ENCODE assay signal across 8 cellular contexts in genomic region chr2:165795011-165795410, GRCh38. TPM values are rescaled to one million over a fixed set of nuclear protein-coding genes. Genes with fewer than 3 reads are reported as not detected.
DNase-seq lines count a peak whose midpoint lies in the region; ATAC-seq and TF ChIP-seq lines count a peak whose summit lies in the region.

No MANE protein-coding gene starts in this region.

- no peaks in the 10 kb centered on the region for H3K36me3 ChIP-seq in mucosa of stomach (ENCODE audit: control insufficient read depth, insufficient read depth, low read length)

- in situ Hi-C loops in GM13977 (cut with MboI; ENCODE audit: low pct_unique_long_range_greater_than_20kb, low sequenced_read_pairs, unreplicated experiment): no loop called here

- no peaks in the 10 kb centered on the region for H3K27me3 ChIP-seq in mucosa of stomach (ENCODE audit: control insufficient read depth, insufficient read depth, low read length)

- H3K27ac Mint-ChIP-seq in activated naive CD4-positive, alpha-beta T cell treated with anti-CD3 and anti-CD28 coated beads, Interleukin-2, amount 50 U/mL, for 72 hours: peak overlapping the region; percentile 77 to 79

- peaks cover 23% of the 10 kb centered on the region for H3K4me1 ChIP-seq in mucosa of stomach (ENCODE audit: control insufficient read depth, insufficient read depth, low read length)

- peak; percentile 23 for DNase-seq in GM13977 (ENCODE audit: low spot score)
- DNase-seq in activated naive CD4-positive, alpha-beta T cell treated with anti-CD3 and anti-CD28 coated beads, Interleukin-2, amount 50 U/mL, for 72 hours (ENCODE audit: low spot score in 2 of 2): no peak
- DNase-seq in NCI-H345 treated with DMSO at 0.1 percent for 48 hours (lab: John Stamatoyannopoulos, UW; ENCODE audit: unreplicated experiment): no peak
- DNase-seq in NCI-H510A treated with DMSO at 0.1 percent for 48 hours (lab: John Stamatoyannopoulos, UW): no peak
- DNase-seq in NCI-H146 (lab: John Stamatoyannopoulos, UW): no peak
- DNase-seq in AG08396 (ENCODE audit: low spot score): no peak

- peaks cover 6 to 14% of the 10 kb centered on the region in 2 donors for H3K36me3 Mint-ChIP-seq in activated naive CD4-positive, alpha-beta T cell treated with anti-CD3 and anti-CD28 coated beads, Interleukin-2, amount 50 U/mL, for 72 hours

- ATAC-seq in HG02885 (IDR thresholded peaks at IDR 0.05; ENCODE audit: poor library complexity, unreplicated experiment): peak; percentile 33
- ATAC-seq in activated naive CD4-positive, alpha-beta T cell treated with anti-CD3 and anti-CD28 coated beads, Interleukin-2, amount 50 U/mL, for 72 hours: peak; percentile 3 to 19

- H3K4me3 ChIP-seq in mucosa of stomach (ENCODE audit: low read length): peak overlapping the region; percentile 86

- no peaks in the 10 kb centered on the region for H3K9me3 ChIP-seq in mucosa of stomach (ENCODE audit: control insufficient read depth, low read length)

- no peak for TF ChIP-seq CTCF in GM13977 (IDR thresholded peaks at IDR 0.05; ENCODE audit: extremely low read depth, insufficient read depth, missing control alignments)

- H3K9ac ChIP-seq in mucosa of stomach (ENCODE audit: low read length): peak overlapping the region; percentile 99

- no peaks in the 10 kb centered on the region for H3K9me3 Mint-ChIP-seq in activated naive CD4-positive, alpha-beta T cell treated with anti-CD3 and anti-CD28 coated beads, Interleukin-2, amount 50 U/mL, for 72 hours

RNA-seq across cellular contexts. Expression of gene GALNT3, which starts 1.0 kb away (rescaled TPM):
- total RNA-seq in activated naive CD4-positive, alpha-beta T cell treated with anti-CD3 and anti-CD28 coated beads, Interleukin-2, amount 50 U/mL, for 72 hours: 1 to 10 TPM; 5.0 to 5.3 TPM
